Comparison of ENCODE assay signal across 11 cellular contexts in the genomic region with DNA sequence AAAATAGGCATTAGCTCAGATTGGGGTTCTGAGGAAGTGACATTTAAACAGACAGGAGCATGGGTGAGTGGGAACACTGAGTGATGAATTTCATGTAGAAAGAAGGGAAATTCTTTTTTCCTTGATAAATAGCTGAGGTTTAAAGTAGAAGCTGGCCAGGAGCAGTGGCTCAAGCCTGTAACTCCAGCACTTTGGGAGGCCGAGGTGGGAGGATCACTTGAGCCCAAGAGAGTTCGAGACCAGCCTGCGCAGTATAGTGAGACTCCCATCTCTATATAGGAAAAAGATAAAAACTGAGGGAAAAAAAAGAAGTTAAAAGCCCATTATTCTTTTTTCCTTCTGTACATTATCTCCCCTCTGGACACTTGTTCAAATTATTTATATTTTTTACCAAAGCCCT. TPM values are rescaled to one million over a fixed set of nuclear protein-coding genes. Genes with fewer than 3 reads are reported as not detected.
DNase-seq lines count a peak whose midpoint lies in the region; ATAC-seq and TF ChIP-seq lines count a peak whose summit lies in the region.
"Had no signal": no experiment of that assay in that cellular context is flagged by ENCODE, and none has a peak within 500 bp of the region (broad histone marks: within the 10 kb centered on the region; RNA-seq: fewer than 3 reads in every experiment).

No MANE protein-coding gene starts in this region.

- H3K27ac Mint-ChIP-seq in chondrocyte (ENCODE audit: unreplicated experiment) (peak overlapping the region; percentile 85), progenitor cell of endocrine pancreas (peak overlapping the region; percentile 87)

- no peaks in the 10 kb centered on the region for H3K9me3 ChIP-seq in DOHH2 (ENCODE audit: control insufficient read depth, insufficient read depth, low read length)
- no peaks in the 10 kb centered on the region for H3K9me3 ChIP-seq in OCI-LY3 (ENCODE audit: insufficient read depth, low read length)
- H3K9me3 ChIP-seq: vagina had no signal

- H3K79me2 ChIP-seq in DOHH2 (ENCODE audit: control insufficient read depth, low read length) (peaks cover 99% of the 10 kb centered on the region), OCI-LY3 (ENCODE audit: low read length) (peaks cover 99% of the 10 kb centered on the region)

- H3K4me1 ChIP-seq in DOHH2 (ENCODE audit: control insufficient read depth, low read length): peaks cover 87% of the 10 kb centered on the region
- H3K4me1 ChIP-seq in OCI-LY3 (ENCODE audit: low read length): peaks cover 70% of the 10 kb centered on the region

- intact Hi-C loops in Right ventricle myocardium superior (cut with DNase I): no loop called here

- peaks cover 6% of the 10 kb centered on the region for H3K36me3 Mint-ChIP-seq in chondrocyte (ENCODE audit: low read depth)
- peaks cover 6% of the 10 kb centered on the region for H3K36me3 Mint-ChIP-seq in progenitor cell of endocrine pancreas (ENCODE audit: insufficient read depth)

- H4K20me1 ChIP-seq in DOHH2 (ENCODE audit: control insufficient read depth, insufficient read depth, low read depth, low read length) (peaks cover 53% of the 10 kb centered on the region), OCI-LY3 (ENCODE audit: insufficient read depth, low read length) (peaks cover 71% of the 10 kb centered on the region)

- H3K4me1 Mint-ChIP-seq in chondrocyte (ENCODE audit: low read depth): peaks cover 79% of the 10 kb centered on the region
- peaks cover 41% of the 10 kb centered on the region for H3K4me1 Mint-ChIP-seq in progenitor cell of endocrine pancreas (ENCODE audit: low read depth)

- no peak overlapping the region for H3K4me3 Mint-ChIP-seq in chondrocyte (ENCODE audit: unreplicated experiment)
- no peak overlapping the region for H3K4me3 Mint-ChIP-seq in progenitor cell of endocrine pancreas (ENCODE audit: low read depth)

- no peak overlapping the region for H2AFZ ChIP-seq in OCI-LY3 (ENCODE audit: low read depth, low read length)

- peak overlapping the region; percentile 85 for H3K4me3 ChIP-seq in DOHH2 (ENCODE audit: low read length)
- peak overlapping the region; percentile 96; the same call in 1 of the 2 replicates for H3K4me3 ChIP-seq in OCI-LY3 (ENCODE audit: low read length)
- H3K4me3 ChIP-seq: vagina had no signal

- H3K9me3 Mint-ChIP-seq in chondrocyte (ENCODE audit: low read depth): no peaks in the 10 kb centered on the region
- no peaks in the 10 kb centered on the region for H3K9me3 Mint-ChIP-seq in progenitor cell of endocrine pancreas (ENCODE audit: low read depth)

- no peaks in the 10 kb centered on the region for H3K27me3 Mint-ChIP-seq in chondrocyte (ENCODE audit: low read depth)
- no peaks in the 10 kb centered on the region for H3K27me3 Mint-ChIP-seq in progenitor cell of endocrine pancreas

- TF ChIP-seq CTCF in DOHH2 (IDR thresholded peaks at IDR 0.05; ENCODE audit: low read depth, low read length, poor library complexity, severe bottlenecking): no peak
- TF ChIP-seq CTCF in OCI-LY3 (IDR thresholded peaks at IDR 0.05; ENCODE audit: low read depth, low read length): no peak
- no peak for TF ChIP-seq CTCF in chondrocyte (IDR thresholded peaks at IDR 0.05)
- TF ChIP-seq CTCF in progenitor cell of endocrine pancreas (IDR thresholded peaks at IDR 0.05; ENCODE audit: unreplicated experiment): no peak

- H3K4me2 ChIP-seq in DOHH2 (ENCODE audit: low read length): peak overlapping the region; percentile 88
- H3K4me2 ChIP-seq in OCI-LY3 (ENCODE audit: low read length): peak overlapping the region; percentile 84

- no peaks in the 10 kb centered on the region for H3K27me3 ChIP-seq in DOHH2 (ENCODE audit: control insufficient read depth, low read length)
- no peaks in the 10 kb centered on the region for H3K27me3 ChIP-seq in OCI-LY3 (ENCODE audit: low read depth, low read length)
- H3K27me3 ChIP-seq: vagina had no signal

- no peaks in the 10 kb centered on the region for H3K9me2 ChIP-seq in DOHH2 (replicated peaks; ENCODE audit: control insufficient read depth, low read length)

- DNase-seq in chondrocyte (ENCODE audit: low spot score) (no peak), progenitor cell of endocrine pancreas (ENCODE audit: low spot score, unreplicated experiment) (no peak), GDM1 (lab: John Stamatoyannopoulos, UW) (no peak), Right ventricle myocardium superior (no peak), SKM-1 (lab: John Stamatoyannopoulos, UW; ENCODE audit: unreplicated experiment) (no peak)
- DNase-seq: NCI-H1092 had no signal

- peaks cover 79% of the 10 kb centered on the region for H3F3A ChIP-seq in DOHH2 (ENCODE audit: control insufficient read depth, insufficient read depth)

- ATAC-seq in Right ventricle myocardium superior (ENCODE audit: poor library complexity): no peak

- H3K27ac ChIP-seq in DOHH2 (ENCODE audit: low read depth, low read length) (peak overlapping the region; percentile 95), OCI-LY3 (ENCODE audit: low read length) (peak overlapping the region; percentile 92; the same call in 1 of the 2 replicates)
- H3K27ac ChIP-seq: vagina had no signal

- H3K9ac ChIP-seq in OCI-LY3 (ENCODE audit: low read length): no peak overlapping the region

- peaks cover 92% of the 10 kb centered on the region for H3K36me3 ChIP-seq in DOHH2 (ENCODE audit: control insufficient read depth, low read length)
- H3K36me3 ChIP-seq in OCI-LY3 (replicated peaks; ENCODE audit: low read depth, low read length): peaks cover 37% of the 10 kb centered on the region
- H3K36me3 ChIP-seq: vagina had no signal

RNA-seq across cellular contexts. Expression of gene HNRNPF, which starts 9.1 kb away (rescaled TPM):
- total RNA-seq in chondrocyte: 122 to 126 TPM (median 123 TPM) in 3 replicates
- total RNA-seq in progenitor cell of endocrine pancreas: 211 and 221 TPM in 2 replicates
- 77.5 TPM for total RNA-seq in Right ventricle myocardium superior

RNA-seq across cellular contexts. Expression of gene FXYD4, which starts 28.5 kb away (rescaled TPM):
- total RNA-seq in chondrocyte (not detected in 3 replicates), progenitor cell of endocrine pancreas (not detected in 2 replicates), Right ventricle myocardium superior (not detected)
- total RNA-seq: kidney epithelial cell, posterior vena cava, vagina had no signal

RNA-seq across cellular contexts. Expression of gene ZNF487, which starts 37.0 kb away (rescaled TPM):
- total RNA-seq in chondrocyte: 2.1 to 2.7 TPM (median 2.6 TPM) in 3 replicates
- total RNA-seq in progenitor cell of endocrine pancreas: 6.2 and 7.1 TPM in 2 replicates
- total RNA-seq in Right ventricle myocardium superior: 2.0 TPM
